ENCODE assay signal across 1 cellular context in genomic region chr11:2302280-2302843, GRCh38.
TF ChIP-seq lines count a peak whose summit lies in the region.

No MANE protein-coding gene starts in this region.

TF ChIP-seq in HepG2, 621 proteins besides CTCF, POLR2A, EP300 and RAD21:
- TF ChIP-seq KLF13 (CRISPR knock-in tag; IDR thresholded peaks at IDR 0.05) (no peak), ZSCAN25 (CRISPR knock-in tag; IDR thresholded peaks at IDR 0.05) (peak; percentile 32; the same call in 1 of the 2 replicates)
TF ChIP-seq in HepG2: peak in this region for 1.
